1 cellular context compared by ENCODE assay signal in the genomic region with DNA sequence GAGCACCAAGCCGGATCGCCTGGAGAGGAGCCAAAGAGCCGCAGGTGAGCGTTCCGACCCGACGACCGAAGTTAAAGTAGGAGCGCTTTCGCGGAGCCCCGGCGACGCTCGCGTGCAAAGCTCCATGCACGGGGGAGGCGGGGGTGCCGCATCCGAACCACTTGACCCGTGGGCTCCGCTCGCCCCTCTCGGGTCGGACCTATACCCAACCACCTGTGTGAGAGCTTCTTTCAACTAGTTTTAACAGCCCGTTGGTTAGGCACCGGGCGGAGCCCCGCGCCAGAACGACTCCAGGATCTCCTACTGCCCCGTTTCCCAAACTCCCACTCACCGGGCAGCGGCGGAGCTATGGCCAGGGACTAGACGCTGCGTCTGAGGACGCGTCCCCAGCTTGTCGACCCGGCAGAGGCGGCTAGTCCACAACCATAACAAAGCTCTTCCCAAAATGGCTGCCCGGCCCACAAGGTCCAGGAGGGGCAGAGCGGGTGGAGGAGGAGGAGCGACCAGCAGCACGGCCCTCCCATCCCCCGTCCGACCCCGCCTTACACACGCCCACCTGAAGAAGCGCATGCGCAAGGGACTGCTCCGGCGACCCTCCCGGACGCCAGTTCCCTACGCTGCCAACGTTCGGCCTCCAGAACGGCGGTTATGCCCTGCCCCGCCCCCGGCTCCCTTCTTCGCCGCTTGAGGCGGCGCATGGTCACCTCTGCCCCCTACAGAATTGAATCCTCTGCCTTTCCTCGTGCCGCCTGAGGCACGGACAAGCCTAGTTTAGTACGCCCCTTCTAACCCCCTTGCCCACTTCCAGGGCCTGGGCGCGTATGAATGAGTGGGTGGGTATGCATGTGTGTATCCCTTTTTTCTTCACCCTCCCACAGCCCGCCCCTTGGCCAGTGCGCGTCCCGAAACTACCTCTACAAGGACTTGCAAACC.
TF ChIP-seq lines count a peak whose summit lies in the region.

GPBP1L1 (minus strand) TSS at position 453 of the 933 bp plus-strand sequence. CDS start 27,446 bp downstream, outside the sequence.

TF ChIP-seq in K562, 482 proteins besides CTCF, POLR2A, EP300 and RAD21 (continued from another document and continues in another):
- TF ChIP-seq, protein P1, sequence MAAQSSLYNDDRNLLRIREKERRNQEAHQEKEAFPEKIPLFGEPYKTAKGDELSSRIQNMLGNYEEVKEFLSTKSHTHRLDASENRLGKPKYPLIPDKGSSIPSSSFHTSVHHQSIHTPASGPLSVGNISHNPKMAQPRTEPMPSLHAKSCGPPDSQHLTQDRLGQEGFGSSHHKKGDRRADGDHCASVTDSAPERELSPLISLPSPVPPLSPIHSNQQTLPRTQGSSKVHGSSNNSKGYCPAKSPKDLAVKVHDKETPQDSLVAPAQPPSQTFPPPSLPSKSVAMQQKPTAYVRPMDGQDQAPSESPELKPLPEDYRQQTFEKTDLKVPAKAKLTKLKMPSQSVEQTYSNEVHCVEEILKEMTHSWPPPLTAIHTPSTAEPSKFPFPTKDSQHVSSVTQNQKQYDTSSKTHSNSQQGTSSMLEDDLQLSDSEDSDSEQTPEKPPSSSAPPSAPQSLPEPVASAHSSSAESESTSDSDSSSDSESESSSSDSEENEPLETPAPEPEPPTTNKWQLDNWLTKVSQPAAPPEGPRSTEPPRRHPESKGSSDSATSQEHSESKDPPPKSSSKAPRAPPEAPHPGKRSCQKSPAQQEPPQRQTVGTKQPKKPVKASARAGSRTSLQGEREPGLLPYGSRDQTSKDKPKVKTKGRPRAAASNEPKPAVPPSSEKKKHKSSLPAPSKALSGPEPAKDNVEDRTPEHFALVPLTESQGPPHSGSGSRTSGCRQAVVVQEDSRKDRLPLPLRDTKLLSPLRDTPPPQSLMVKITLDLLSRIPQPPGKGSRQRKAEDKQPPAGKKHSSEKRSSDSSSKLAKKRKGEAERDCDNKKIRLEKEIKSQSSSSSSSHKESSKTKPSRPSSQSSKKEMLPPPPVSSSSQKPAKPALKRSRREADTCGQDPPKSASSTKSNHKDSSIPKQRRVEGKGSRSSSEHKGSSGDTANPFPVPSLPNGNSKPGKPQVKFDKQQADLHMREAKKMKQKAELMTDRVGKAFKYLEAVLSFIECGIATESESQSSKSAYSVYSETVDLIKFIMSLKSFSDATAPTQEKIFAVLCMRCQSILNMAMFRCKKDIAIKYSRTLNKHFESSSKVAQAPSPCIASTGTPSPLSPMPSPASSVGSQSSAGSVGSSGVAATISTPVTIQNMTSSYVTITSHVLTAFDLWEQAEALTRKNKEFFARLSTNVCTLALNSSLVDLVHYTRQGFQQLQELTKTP (IDR thresholded peaks at IDR 0.05; ENCODE audit: low read depth in 1 of 2, partially characterized antibody in 2 of 2) = peak in 1 of 2 experiments; percentile 69
- TF ChIP-seq ERF (CRISPR knock-in tag; IDR thresholded peaks at IDR 0.05) (peak; percentile 84), SMARCA4 (IDR thresholded peaks at IDR 0.05) (peak; percentile 62), KLF10 (CRISPR knock-in tag; IDR thresholded peaks at IDR 0.05) (no peak), ESRRB (CRISPR knock-in tag; IDR thresholded peaks at IDR 0.05; ENCODE audit: borderline replicate concordance) (no peak), GTF2F1 (IDR thresholded peaks at IDR 0.05; ENCODE audit: low read depth, low read length) (no peak; the same call in 1 of the 2 replicates), EGR1 (conservative IDR thresholded peaks at IDR 0.05) (peak; percentile 65; the same call in 1 of the 2 replicates), TSHZ1 (CRISPR knock-in tag; IDR thresholded peaks at IDR 0.05) (no peak), NR4A1 (CRISPR knock-in tag; IDR thresholded peaks at IDR 0.05) (0 out of 2 replicates have a peak, but pooled peaks have one; percentile 30), NR4A1 (tag; IDR thresholded peaks at IDR 0.05) (no peak), POLR3A (IDR thresholded peaks at IDR 0.05; ENCODE audit: borderline replicate concordance, extremely low read depth, insufficient read depth, insufficient read length) (no peak), SETDB1 (IDR thresholded peaks at IDR 0.05; ENCODE audit: low read length) (no peak), RBM22 (IDR thresholded peaks at IDR 0.05; ENCODE audit: low read depth, low read length, poor library complexity, severe bottlenecking) (peak; percentile 75), RBBP5 (IDR thresholded peaks at IDR 0.05; ENCODE audit: borderline replicate concordance, insufficient read depth, low read length, poor library complexity, severe bottlenecking) (peak; percentile 93), RBFOX2 (IDR thresholded peaks at IDR 0.05; ENCODE audit: low read depth, low read length) (peak; percentile 96), UBTF (IDR thresholded peaks at IDR 0.05; ENCODE audit: borderline replicate concordance in 1 of 2, low read depth in 2 of 2, low read length in 2 of 2) (peak; percentile 53 to 78; a peak in 2 of 4 replicates), POLR2AphosphoS2 (IDR thresholded peaks at IDR 0.05; ENCODE audit: low read length) (peak; percentile 8; the same call in 1 of the 2 replicates), MTF1 (CRISPR knock-in tag; IDR thresholded peaks at IDR 0.05; ENCODE audit: borderline replicate concordance) (0 out of 2 replicates have a peak, but pooled peaks have one; percentile 31), ZNF717 (CRISPR knock-in tag; IDR thresholded peaks at IDR 0.05) (peak; percentile 79; the same call in 1 of the 2 replicates), ZNF445 (CRISPR knock-in tag; IDR thresholded peaks at IDR 0.05; ENCODE audit: low read depth) (peak; percentile 74), TAF1 (IDR thresholded peaks at IDR 0.05; ENCODE audit: control insufficient read depth, extremely low read depth, insufficient read depth, low read length, severe bottlenecking) (peak; percentile 86), E2F3 (CRISPR knock-in tag; IDR thresholded peaks at IDR 0.05) (peak; percentile 28; the same call in 1 of the 2 replicates), GABPB2 (CRISPR knock-in tag; conservative IDR thresholded peaks at IDR 0.05) (no peak), HINFP (tag; conservative IDR thresholded peaks at IDR 0.05; ENCODE audit: low read depth) (no peak), MYBL2 (IDR thresholded peaks at IDR 0.05; ENCODE audit: low read depth) (no peak), MYBL2 (CRISPR knock-in tag; IDR thresholded peaks at IDR 0.05; ENCODE audit: borderline replicate concordance) (no peak), CHD2 (IDR thresholded peaks at IDR 0.05; ENCODE audit: low read depth, low read length) (peak; percentile 46; the same call in 1 of the 2 replicates), NFYB (IDR thresholded peaks at IDR 0.05; ENCODE audit: extremely low read depth, insufficient read length) (no peak), GATAD2A (IDR thresholded peaks at IDR 0.05) (0 out of 2 replicates have a peak, but pooled peaks have one; percentile 13), PML (IDR thresholded peaks at IDR 0.05; ENCODE audit: low read length) (peak; percentile 71), ZNF124 (CRISPR knock-in tag; IDR thresholded peaks at IDR 0.05) (no peak), BACH1 (tag; IDR thresholded peaks at IDR 0.05) (no peak), ARID1B (IDR thresholded peaks at IDR 0.05) (0 out of 2 replicates have a peak, but pooled peaks have one; percentile 8), ARNT (IDR thresholded peaks at IDR 0.05) (no peak; a peak in 1 of 4 replicates), PTRF (tag; IDR thresholded peaks at IDR 0.05) (no peak), ASH1L (IDR thresholded peaks at IDR 0.05; ENCODE audit: borderline replicate concordance, low read depth, partially characterized antibody) (no peak), BCOR (IDR thresholded peaks at IDR 0.05) (0 out of 2 replicates have a peak, but pooled peaks have one; percentile 46)
- TF ChIP-seq, protein P2, sequence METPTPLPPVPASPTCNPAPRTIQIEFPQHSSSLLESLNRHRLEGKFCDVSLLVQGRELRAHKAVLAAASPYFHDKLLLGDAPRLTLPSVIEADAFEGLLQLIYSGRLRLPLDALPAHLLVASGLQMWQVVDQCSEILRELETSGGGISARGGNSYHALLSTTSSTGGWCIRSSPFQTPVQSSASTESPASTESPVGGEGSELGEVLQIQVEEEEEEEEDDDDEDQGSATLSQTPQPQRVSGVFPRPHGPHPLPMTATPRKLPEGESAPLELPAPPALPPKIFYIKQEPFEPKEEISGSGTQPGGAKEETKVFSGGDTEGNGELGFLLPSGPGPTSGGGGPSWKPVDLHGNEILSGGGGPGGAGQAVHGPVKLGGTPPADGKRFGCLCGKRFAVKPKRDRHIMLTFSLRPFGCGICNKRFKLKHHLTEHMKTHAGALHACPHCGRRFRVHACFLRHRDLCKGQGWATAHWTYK (CRISPR knock-in tag; IDR thresholded peaks at IDR 0.05) = peak; percentile 69
- TF ChIP-seq, protein P3, sequence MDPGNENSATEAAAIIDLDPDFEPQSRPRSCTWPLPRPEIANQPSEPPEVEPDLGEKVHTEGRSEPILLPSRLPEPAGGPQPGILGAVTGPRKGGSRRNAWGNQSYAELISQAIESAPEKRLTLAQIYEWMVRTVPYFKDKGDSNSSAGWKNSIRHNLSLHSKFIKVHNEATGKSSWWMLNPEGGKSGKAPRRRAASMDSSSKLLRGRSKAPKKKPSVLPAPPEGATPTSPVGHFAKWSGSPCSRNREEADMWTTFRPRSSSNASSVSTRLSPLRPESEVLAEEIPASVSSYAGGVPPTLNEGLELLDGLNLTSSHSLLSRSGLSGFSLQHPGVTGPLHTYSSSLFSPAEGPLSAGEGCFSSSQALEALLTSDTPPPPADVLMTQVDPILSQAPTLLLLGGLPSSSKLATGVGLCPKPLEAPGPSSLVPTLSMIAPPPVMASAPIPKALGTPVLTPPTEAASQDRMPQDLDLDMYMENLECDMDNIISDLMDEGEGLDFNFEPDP (CRISPR knock-in tag; IDR thresholded peaks at IDR 0.05) = peak; percentile 85
- TF ChIP-seq, protein P4, sequence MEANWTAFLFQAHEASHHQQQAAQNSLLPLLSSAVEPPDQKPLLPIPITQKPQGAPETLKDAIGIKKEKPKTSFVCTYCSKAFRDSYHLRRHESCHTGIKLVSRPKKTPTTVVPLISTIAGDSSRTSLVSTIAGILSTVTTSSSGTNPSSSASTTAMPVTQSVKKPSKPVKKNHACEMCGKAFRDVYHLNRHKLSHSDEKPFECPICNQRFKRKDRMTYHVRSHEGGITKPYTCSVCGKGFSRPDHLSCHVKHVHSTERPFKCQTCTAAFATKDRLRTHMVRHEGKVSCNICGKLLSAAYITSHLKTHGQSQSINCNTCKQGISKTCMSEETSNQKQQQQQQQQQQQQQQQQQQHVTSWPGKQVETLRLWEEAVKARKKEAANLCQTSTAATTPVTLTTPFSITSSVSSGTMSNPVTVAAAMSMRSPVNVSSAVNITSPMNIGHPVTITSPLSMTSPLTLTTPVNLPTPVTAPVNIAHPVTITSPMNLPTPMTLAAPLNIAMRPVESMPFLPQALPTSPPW (CRISPR knock-in tag; IDR thresholded peaks at IDR 0.05) = peak; percentile 93
- TF ChIP-seq, protein P5, sequence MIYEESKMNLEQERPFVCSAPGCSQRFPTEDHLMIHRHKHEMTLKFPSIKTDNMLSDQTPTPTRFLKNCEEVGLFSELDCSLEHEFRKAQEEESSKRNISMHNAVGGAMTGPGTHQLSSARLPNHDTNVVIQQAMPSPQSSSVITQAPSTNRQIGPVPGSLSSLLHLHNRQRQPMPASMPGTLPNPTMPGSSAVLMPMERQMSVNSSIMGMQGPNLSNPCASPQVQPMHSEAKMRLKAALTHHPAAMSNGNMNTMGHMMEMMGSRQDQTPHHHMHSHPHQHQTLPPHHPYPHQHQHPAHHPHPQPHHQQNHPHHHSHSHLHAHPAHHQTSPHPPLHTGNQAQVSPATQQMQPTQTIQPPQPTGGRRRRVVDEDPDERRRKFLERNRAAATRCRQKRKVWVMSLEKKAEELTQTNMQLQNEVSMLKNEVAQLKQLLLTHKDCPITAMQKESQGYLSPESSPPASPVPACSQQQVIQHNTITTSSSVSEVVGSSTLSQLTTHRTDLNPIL (CRISPR knock-in tag; IDR thresholded peaks at IDR 0.05) = peak; percentile 49; the same call in 1 of the 2 replicates
